Comparison of ENCODE assay signal across 23 cellular contexts in the genomic region with DNA sequence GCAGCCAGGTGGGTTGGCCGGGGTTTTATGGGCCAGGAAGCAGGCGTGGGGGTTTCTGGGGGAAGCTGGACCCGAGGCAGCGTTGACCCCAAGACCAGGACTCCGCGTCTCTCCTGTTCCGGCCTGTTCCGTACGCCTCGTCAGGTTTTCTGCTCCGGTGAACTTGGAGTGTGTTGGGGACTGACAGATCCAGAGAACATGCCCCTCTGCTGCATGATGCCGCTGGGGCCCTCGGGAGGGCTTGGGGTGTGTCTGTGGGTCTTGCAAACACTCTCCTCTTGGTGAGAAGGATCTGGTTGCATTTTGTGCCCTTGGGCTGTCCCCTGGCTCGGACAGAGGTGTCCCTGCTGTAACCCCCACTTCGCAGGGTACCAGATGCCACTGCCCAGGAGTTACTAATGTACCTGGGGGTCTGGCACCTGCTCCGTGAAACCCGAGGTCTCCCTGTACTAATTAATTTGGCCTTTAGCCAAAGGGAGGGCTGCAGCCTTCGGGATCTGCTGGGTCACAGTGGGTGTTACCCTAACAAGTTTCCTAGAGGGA. TPM values are rescaled to one million over a fixed set of nuclear protein-coding genes. Genes with fewer than 3 reads are reported as not detected.
DNase-seq lines count a peak whose midpoint lies in the region; ATAC-seq and TF ChIP-seq lines count a peak whose summit lies in the region.
"Had no signal": no experiment of that assay in that cellular context is flagged by ENCODE, and none has a peak within 500 bp of the region (broad histone marks: within the 10 kb centered on the region; RNA-seq: fewer than 3 reads in every experiment).

No MANE protein-coding gene starts in this region.

- peaks cover 44% of the 10 kb centered on the region for H3K4me1 Mint-ChIP-seq in GM23338
- H3K4me1 Mint-ChIP-seq in effector memory CD8-positive, alpha-beta T cell (ENCODE audit: low read depth in 2 of 2), result peaks cover 24 to 44% of the 10 kb centered on the region in 2 donors

- peak overlapping the region; percentile 78; the same call in 1 of the 2 replicates for H3K27ac Mint-ChIP-seq in GM23338
- no peak overlapping the region for H3K27ac Mint-ChIP-seq in effector memory CD8-positive, alpha-beta T cell
- H3K27ac Mint-ChIP-seq: activated CD8-positive, alpha-beta T cell treated with anti-CD3 and anti-CD28 coated beads, Interleukin-2, amount 10 ng/mL, durations not matched to agents 7 days and 5 days; stimulated activated naive CD8-positive, alpha-beta T cell treated with anti-CD3 and anti-CD28 coated beads, Interleukin-15, Interleukin-2, amounts not matched to agents 100 ng/mL and 50 ng/mL, for 24 hours had no signal

- H3K27me3 ChIP-seq in GM23338 (ENCODE audit: insufficient read depth), result no peaks in the 10 kb centered on the region
- H3K27me3 ChIP-seq in OCI-LY1 (ENCODE audit: insufficient read depth, low read length), result no peaks in the 10 kb centered on the region
- H3K27me3 ChIP-seq in parathyroid adenoma (ENCODE audit: control insufficient read depth, insufficient read depth, low read length), result no peaks in the 10 kb centered on the region
- H3K27me3 ChIP-seq in HAP-1 (ENCODE audit: low read depth), result no peaks in the 10 kb centered on the region
- H3K27me3 ChIP-seq in brain microvascular endothelial cell (replicated peaks), result no peaks in the 10 kb centered on the region
- H3K27me3 ChIP-seq: gastrocnemius medialis, transverse colon had no signal

- H3K79me2 ChIP-seq in GM23338 (replicated peaks; ENCODE audit: insufficient read depth) (peaks cover 94% of the 10 kb centered on the region), OCI-LY1 (ENCODE audit: insufficient read depth, low read length) (0 out of 2 replicates have a peak, but pooled peaks cover 8% of the 10 kb centered on the region), parathyroid adenoma (peaks cover 66% of the 10 kb centered on the region)

- H3K36me3 ChIP-seq in GM23338 (ENCODE audit: insufficient read depth) (no peaks in the 10 kb centered on the region), OCI-LY1 (ENCODE audit: insufficient read depth, low read length) (0 out of 2 replicates have a peak, but pooled peaks cover 4% of the 10 kb centered on the region), parathyroid adenoma (ENCODE audit: control insufficient read depth, insufficient read depth, low read length) (no peaks in the 10 kb centered on the region), HAP-1 (replicated peaks) (no peaks in the 10 kb centered on the region), brain microvascular endothelial cell (replicated peaks) (no peaks in the 10 kb centered on the region)
- H3K36me3 ChIP-seq: gastrocnemius medialis, transverse colon had no signal

- H3K27ac ChIP-seq in C4-2B (peak overlapping the region; percentile 0; the same call in 1 of the 2 replicates), GM23338 (ENCODE audit: low read depth) (no peak overlapping the region), OCI-LY1 (ENCODE audit: low read depth, low read length, poor library complexity, severe bottlenecking) (peak overlapping the region; percentile 61), parathyroid adenoma (peak overlapping the region; percentile 15), brain microvascular endothelial cell (no peak overlapping the region)
- H3K27ac ChIP-seq: transverse colon had no signal

- no peaks in the 10 kb centered on the region for H3F3A ChIP-seq in GM23338 (replicated peaks; ENCODE audit: low read depth)
- H3F3A ChIP-seq in OCI-LY1 (ENCODE audit: insufficient read depth, low read length), result no peaks in the 10 kb centered on the region

- H4K20me1 ChIP-seq in GM23338 (replicated peaks; ENCODE audit: insufficient read depth) (peaks cover 19% of the 10 kb centered on the region), OCI-LY1 (ENCODE audit: insufficient read depth, low read length) (no peaks in the 10 kb centered on the region)

- H3K36me3 Mint-ChIP-seq in GM23338 (ENCODE audit: low read depth), result no peaks in the 10 kb centered on the region
- peaks cover 14% of the 10 kb centered on the region for H3K36me3 Mint-ChIP-seq in effector memory CD8-positive, alpha-beta T cell (ENCODE audit: insufficient read depth)
- H3K36me3 Mint-ChIP-seq: naive B cell had no signal

- H3K4me2 ChIP-seq in GM23338, result no peak overlapping the region
- no peak overlapping the region; the same call in 1 of the 2 replicates for H3K4me2 ChIP-seq in OCI-LY1 (ENCODE audit: low read length)
- H3K4me2 ChIP-seq in parathyroid adenoma (ENCODE audit: low read length), result no peak overlapping the region

- no peak for TF ChIP-seq CTCF in C4-2B (conservative IDR thresholded peaks at IDR 0.05)
- TF ChIP-seq CTCF in GM23338 (conservative IDR thresholded peaks at IDR 0.05; ENCODE audit: low read depth in 2 of 2), result no peak
- TF ChIP-seq CTCF in OCI-LY1 (IDR thresholded peaks at IDR 0.05; ENCODE audit: low read length), result no peak
- TF ChIP-seq CTCF in parathyroid adenoma (IDR thresholded peaks at IDR 0.05), result no peak
- TF ChIP-seq CTCF in brain microvascular endothelial cell (IDR thresholded peaks at IDR 0.05; ENCODE audit: low read depth, low read length, missing control alignments), result no peak

- no peak overlapping the region for H2AFZ ChIP-seq in GM23338
- no peak overlapping the region for H2AFZ ChIP-seq in OCI-LY1 (ENCODE audit: low read length)
- H2AFZ ChIP-seq in parathyroid adenoma, result no peak overlapping the region

- no peak overlapping the region for H3K9ac ChIP-seq in OCI-LY1 (ENCODE audit: low read length)
- no peak overlapping the region for H3K9ac ChIP-seq in parathyroid adenoma

- ATAC-seq in GM23338, result no peak
- no peak for ATAC-seq in effector memory CD8-positive, alpha-beta T cell (replicated peaks)
- ATAC-seq: activated CD8-positive, alpha-beta T cell treated with anti-CD3 and anti-CD28 coated beads, Interleukin-2, amount 10 ng/mL, durations not matched to agents 7 days and 5 days; gastrocnemius medialis had no signal

- H3K9me3 ChIP-seq in OCI-LY1 (ENCODE audit: low read length), result no peaks in the 10 kb centered on the region
- no peaks in the 10 kb centered on the region for H3K9me3 ChIP-seq in parathyroid adenoma (ENCODE audit: control insufficient read depth, low read length)
- no peaks in the 10 kb centered on the region for H3K9me3 ChIP-seq in HAP-1
- H3K9me3 ChIP-seq: gastrocnemius medialis, transverse colon had no signal

- in situ Hi-C loops in HAP-1 (cut with MboI; ENCODE audit: low sequenced_read_pairs) (no loop called here), brain microvascular endothelial cell (cut with HindIII; ENCODE audit: low pct_ligation_motif_present, low sequenced_read_pairs) (no loop called here)

- H3K4me1 ChIP-seq in GM23338 (ENCODE audit: insufficient read depth) (no peaks in the 10 kb centered on the region), OCI-LY1 (ENCODE audit: insufficient read depth, low read length, severe bottlenecking) (peaks cover 62% of the 10 kb centered on the region), parathyroid adenoma (peaks cover 9% of the 10 kb centered on the region), HAP-1 (no peaks in the 10 kb centered on the region)

- H3K4me3 Mint-ChIP-seq in GM23338, result no peak overlapping the region
- no peak overlapping the region for H3K4me3 Mint-ChIP-seq in effector memory CD8-positive, alpha-beta T cell
- H3K4me3 Mint-ChIP-seq: activated CD8-positive, alpha-beta T cell treated with anti-CD3 and anti-CD28 coated beads, Interleukin-2, amount 10 ng/mL, durations not matched to agents 7 days and 5 days; central memory CD8-positive, alpha-beta T cell; stimulated activated naive CD8-positive, alpha-beta T cell treated with anti-CD3 and anti-CD28 coated beads, Interleukin-15, Interleukin-2, amounts not matched to agents 100 ng/mL and 50 ng/mL, for 24 hours had no signal

- no peaks in the 10 kb centered on the region for H3K9me3 Mint-ChIP-seq in GM23338
- H3K9me3 Mint-ChIP-seq in effector memory CD8-positive, alpha-beta T cell, result no peaks in the 10 kb centered on the region
- H3K9me3 Mint-ChIP-seq: central memory CD8-positive, alpha-beta T cell; naive B cell; stimulated activated naive CD8-positive, alpha-beta T cell treated with anti-CD3 and anti-CD28 coated beads, Interleukin-15, Interleukin-2, amounts not matched to agents 100 ng/mL and 50 ng/mL, for 24 hours had no signal

- H3K4me3 ChIP-seq in GM23338 (no peak overlapping the region), OCI-LY1 (ENCODE audit: low read depth, low read length, poor library complexity, severe bottlenecking) (no peak overlapping the region), parathyroid adenoma (ENCODE audit: low read depth, low read length) (no peak overlapping the region), HAP-1 (no peak overlapping the region), brain microvascular endothelial cell (ENCODE audit: low read depth, low read length) (no peak overlapping the region)
- H3K4me3 ChIP-seq: gastrocnemius medialis, transverse colon had no signal

- H3K9me2 ChIP-seq in GM23338 (ENCODE audit: insufficient read depth) (no peaks in the 10 kb centered on the region), OCI-LY1 (ENCODE audit: low read depth, low read length) (no peaks in the 10 kb centered on the region)

- H3K27me3 Mint-ChIP-seq in GM23338 (ENCODE audit: insufficient read depth, low read depth, poor library complexity), result peaks cover 8% of the 10 kb centered on the region
- H3K27me3 Mint-ChIP-seq in effector memory CD8-positive, alpha-beta T cell, result no peaks in the 10 kb centered on the region
- H3K27me3 Mint-ChIP-seq: central memory CD8-positive, alpha-beta T cell; naive B cell; stimulated activated naive CD8-positive, alpha-beta T cell treated with anti-CD3 and anti-CD28 coated beads, Interleukin-15, Interleukin-2, amounts not matched to agents 100 ng/mL and 50 ng/mL, for 24 hours had no signal

- DNase-seq in GM23338 (ENCODE audit: low spot score) (no peak), HAP-1 (ENCODE audit: low spot score in 2 of 2) (no peak), brain microvascular endothelial cell (no peak)
- no peak for DNase-seq in effector memory CD8-positive, alpha-beta T cell
- DNase-seq: activated CD8-positive, alpha-beta T cell treated with anti-CD3 and anti-CD28 coated beads, Interleukin-2, amount 10 ng/mL, durations not matched to agents 7 days and 5 days; activated naive CD4-positive, alpha-beta T cell treated with Interleukin-2 at 50 U/mL for 16 hours; activated T-cell treated with anti-CD3 and anti-CD28 coated beads, Interleukin-2, amount 50 U/mL, for 1 hour; amygdala; gastrocnemius medialis; HCEC 1CT; kidney; mesenchymal stem cell; naive B cell; NCI-H146; RPMI8226; stimulated activated CD4-positive, alpha-beta T cell treated with anti-CD3 and anti-CD28 coated beads, Interleukin-2, amount 100 ng/mL, for 24 hours; T1000; transverse colon had no signal

TF ChIP-seq in GM23338, 12 proteins besides CTCF, POLR2A, EP300 and RAD21 (continues in another document):
- no peak for TF ChIP-seq POLR2AphosphoS5 (IDR thresholded peaks at IDR 0.05; ENCODE audit: low read depth)
- no peak for TF ChIP-seq ZNF331 (CRISPR knock-in tag; IDR thresholded peaks at IDR 0.05; ENCODE audit: low read depth)
- TF ChIP-seq NANOG (IDR thresholded peaks at IDR 0.05; ENCODE audit: borderline replicate concordance), result no peak

RNA-seq across cellular contexts. Expression of a gene that starts 15.6 kb away (rescaled TPM):
- total RNA-seq in GM23338 (2014; rRNA removed; shearing (Covaris generic)), result 27.6 and 35.7 TPM in 2 replicates
- polyA plus RNA-seq in GM23338 (2016; fragmentation: Nextera tagmentation; extraction: Ambion mirVana), result 8.7 and 9.1 TPM in 2 replicates

Comparison
In these comparisons a context has a peak if more than half of its experiments do, and no peak if none do; other contexts are left out.
1. H3K27ac ChIP-seq: peak in C4-2B (single experiment), OCI-LY1 (single experiment) and parathyroid adenoma (single experiment); none in GM23338 (single experiment) and brain microvascular endothelial cell (single experiment).